12 cellular contexts compared by ENCODE assay signal in genomic region chr1:155125511-155125945, GRCh38. TPM values are rescaled to one million over a fixed set of nuclear protein-coding genes. Genes with fewer than 3 reads are reported as not detected.
DNase-seq lines count a peak whose midpoint lies in the region; ATAC-seq and TF ChIP-seq lines count a peak whose summit lies in the region.
"Had no signal": no experiment of that assay in that cellular context is flagged by ENCODE, and none has a peak within 500 bp of the region (broad histone marks: within the 10 kb centered on the region; RNA-seq: fewer than 3 reads in every experiment).

No MANE protein-coding gene starts in this region.

- no peak for TF ChIP-seq CTCF in breast epithelium (IDR thresholded peaks at IDR 0.05)

- H3K27ac Mint-ChIP-seq in stimulated activated memory B cell treated with anti-CD40 and anti-IgM and Interleukin-4, amounts not matched to agents 10 μg/mL and 1 μg/mL and 100 μg/mL, for 72 hours: no peak overlapping the region
- H3K27ac Mint-ChIP-seq in CD4-positive, alpha-beta memory T cell: no peak overlapping the region

- CTCF ChIA-PET in CD4-positive, alpha-beta memory T cell (lab: Charles Lee; ENCODE audit: partially characterized antibody): interaction anchor here (1.0 kb wide), 1 partner anchor 9 kb away, joined by 3 read pairs; no protein-coding TSS in a partner anchor

- H3K9me3 ChIP-seq in breast epithelium: no peaks in the 10 kb centered on the region
- no peaks in the 10 kb centered on the region for H3K9me3 ChIP-seq in CD4-positive, alpha-beta memory T cell (ENCODE audit: control insufficient read depth in 1 of 2, low read length in 2 of 2)

- peak overlapping the region in 2 of 3 donors; percentile 60 to 96 for H3K4me3 ChIP-seq in breast epithelium
- H3K4me3 ChIP-seq in CD4-positive, alpha-beta memory T cell (ENCODE audit: low read length in 2 of 2): no peak overlapping the region

- no peaks in the 10 kb centered on the region for H3K9me3 Mint-ChIP-seq in stimulated activated memory B cell treated with anti-CD40 and anti-IgM and Interleukin-4, amounts not matched to agents 10 μg/mL and 1 μg/mL and 100 μg/mL, for 72 hours
- H3K9me3 Mint-ChIP-seq in CD4-positive, alpha-beta memory T cell: peaks cover 0 to 2% (median 0%) of the 10 kb centered on the region in 8 donors

- intact Hi-C loops in breast epithelium (cut with DNase I; ENCODE audit: low total_unique reads) (no loop called here), left colon (cut with DNase I, micrococcal nuclease) (no loop called here)
- intact Hi-C loops in CD4-positive, alpha-beta memory T cell (cut with micrococcal nuclease): loop anchor here (5.0 kb wide), 1 partner anchor 33 kb away; no protein-coding TSS in a partner anchor

- H3K27me3 Mint-ChIP-seq in stimulated activated memory B cell treated with anti-CD40 and anti-IgM and Interleukin-4, amounts not matched to agents 10 μg/mL and 1 μg/mL and 100 μg/mL, for 72 hours: peaks cover 76% of the 10 kb centered on the region
- peaks cover 9 to 15% of the 10 kb centered on the region in 2 donors for H3K27me3 Mint-ChIP-seq in CD4-positive, alpha-beta memory T cell

- no peaks in the 10 kb centered on the region for H3K36me3 ChIP-seq in breast epithelium
- no peaks in the 10 kb centered on the region for H3K36me3 ChIP-seq in CD4-positive, alpha-beta memory T cell (ENCODE audit: insufficient read depth, low read length)

- peaks cover 3 to 8% of the 10 kb centered on the region in 2 donors for H3K4me1 ChIP-seq in breast epithelium
- H3K4me1 ChIP-seq in CD4-positive, alpha-beta memory T cell (ENCODE audit: insufficient read depth, low read length): peaks cover 32% of the 10 kb centered on the region

- H3K27me3 ChIP-seq in breast epithelium: no peaks in the 10 kb centered on the region
- H3K27me3 ChIP-seq in CD4-positive, alpha-beta memory T cell (ENCODE audit: insufficient read depth, low read length): peaks cover 12% of the 10 kb centered on the region

- H3K4me3 Mint-ChIP-seq in stimulated activated memory B cell treated with anti-CD40 and anti-IgM and Interleukin-4, amounts not matched to agents 10 μg/mL and 1 μg/mL and 100 μg/mL, for 72 hours: peak overlapping the region; percentile 36
- peak overlapping the region in 4 of 8 donors; percentile 31 to 45 (median 42) for H3K4me3 Mint-ChIP-seq in CD4-positive, alpha-beta memory T cell

- no peaks in the 10 kb centered on the region for H3K36me3 Mint-ChIP-seq in stimulated activated memory B cell treated with anti-CD40 and anti-IgM and Interleukin-4, amounts not matched to agents 10 μg/mL and 1 μg/mL and 100 μg/mL, for 72 hours
- H3K36me3 Mint-ChIP-seq in CD4-positive, alpha-beta memory T cell: no peaks in the 10 kb centered on the region

- ATAC-seq in left colon (no peak), HG03521 (IDR thresholded peaks at IDR 0.05; ENCODE audit: unreplicated experiment) (no peak)
- no peak for ATAC-seq in stimulated activated memory B cell treated with anti-CD40 and anti-IgM and Interleukin-4, amounts not matched to agents 10 μg/mL and 1 μg/mL and 100 μg/mL, for 72 hours

- DNase-seq in M059J (ENCODE audit: low read depth): peak; percentile 24
- DNase-seq in breast epithelium (ENCODE audit: low spot score in 2 of 2): no peak
- peak; percentile 40 to 52 for DNase-seq in left colon
- no peak for DNase-seq in SIG-M5 (lab: John Stamatoyannopoulos, UW)
- no peak for DNase-seq in CD4-positive, alpha-beta memory T cell
- no peak for DNase-seq in NCI-H1105 treated with DMSO at 0.1 percent for 48 hours (lab: John Stamatoyannopoulos, UW)
- DNase-seq: activated CD4-positive, alpha-beta T cell treated with anti-CD3 and anti-CD28 coated beads, Interleukin-2, amount 50 U/mL, for 4 hours; central memory CD4-positive, alpha-beta T cell; OCI-M1; stimulated activated CD4-positive, alpha-beta T cell treated with anti-CD3 and anti-CD28 coated beads, Interleukin-4, amount 100 ng/mL, for 4 hours had no signal

- H3K4me1 Mint-ChIP-seq in stimulated activated memory B cell treated with anti-CD40 and anti-IgM and Interleukin-4, amounts not matched to agents 10 μg/mL and 1 μg/mL and 100 μg/mL, for 72 hours: peaks cover 25% of the 10 kb centered on the region
- H3K4me1 Mint-ChIP-seq in CD4-positive, alpha-beta memory T cell: peaks cover 18 to 33% (median 25%) of the 10 kb centered on the region in 4 donors

- POLR2A ChIA-PET in CD4-positive, alpha-beta memory T cell (lab: Charles Lee; ENCODE audit: partially characterized antibody): interaction anchor here (1.2 kb wide), 1 partner anchor 9 kb away, joined by 3 read pairs; no protein-coding TSS in a partner anchor

- no peak for TF ChIP-seq POLR2A in breast epithelium (IDR thresholded peaks at IDR 0.05)

- peak overlapping the region; percentile 95 to 97 for H3K27ac ChIP-seq in breast epithelium
- no peak overlapping the region for H3K27ac ChIP-seq in CD4-positive, alpha-beta memory T cell (ENCODE audit: low read depth, low read length)

RNA-seq across cellular contexts. Expression of gene EFNA1, which starts 2.1 kb away (rescaled TPM):
- total RNA-seq in M059J (2014; rRNA removed; shearing (Covaris generic)): 15.1 and 17.9 TPM in 2 replicates
- 100 to 1,000 TPM in 2 of 3 donors, 10 to 100 TPM in 1; 18.7 to 163 (median 120) TPM for total RNA-seq in breast epithelium
- 100 to 1,000 TPM in 1 of 2 donors, 10 to 100 TPM in 1; 63.0 to 176 TPM for total RNA-seq in left colon
- 1 to 10 TPM; 1.2 to 1.9 TPM for total RNA-seq in CD4-positive, alpha-beta memory T cell
- polyA plus RNA-seq in CD4-positive, alpha-beta memory T cell: 1 to 10 TPM in 1 of 2 donors, under 1 TPM in 1; 0.84 to 2.0 TPM

RNA-seq across cellular contexts. Expression of gene SLC50A1, which starts 10.1 kb away (rescaled TPM):
- total RNA-seq in M059J (2014; rRNA removed; shearing (Covaris generic)): 55.7 and 62.9 TPM in 2 replicates
- 10 to 100 TPM; 25.0 to 32.4 (median 28.5) TPM for total RNA-seq in breast epithelium
- total RNA-seq in left colon: 100 to 1,000 TPM in 1 of 2 donors, 10 to 100 TPM in 1; 70.6 to 107 TPM
- total RNA-seq in CD4-positive, alpha-beta memory T cell: 10 to 100 TPM; 20.1 to 22.8 TPM
- polyA plus RNA-seq in CD4-positive, alpha-beta memory T cell: 10 to 100 TPM; 50.3 to 91.7 TPM

RNA-seq across cellular contexts. Expression of gene DPM3, which starts 14.8 kb away (rescaled TPM):
- total RNA-seq in M059J (2014; rRNA removed; shearing (Covaris generic)): 88.4 and 175 TPM in 2 replicates
- total RNA-seq in breast epithelium: 10 to 100 TPM; 53.7 to 69.4 (median 68.2) TPM
- 100 to 1,000 TPM in 1 of 2 donors, 10 to 100 TPM in 1; 93.9 to 131 TPM for total RNA-seq in left colon
- total RNA-seq in CD4-positive, alpha-beta memory T cell: 10 to 100 TPM; 51.6 to 53.6 TPM
- 100 to 1,000 TPM; 101 to 119 TPM for polyA plus RNA-seq in CD4-positive, alpha-beta memory T cell

RNA-seq across cellular contexts. Expression of gene EFNA3, which starts 46.9 kb away (rescaled TPM):
- 0.59 and 2.9 TPM in 2 replicates for total RNA-seq in M059J (2014; rRNA removed; shearing (Covaris generic))
- 1 to 10 TPM; 1.6 to 7.2 (median 6.6) TPM for total RNA-seq in breast epithelium
- 10 to 100 TPM in 1 of 2 donors, 1 to 10 TPM in 1; 7.7 to 23.1 TPM for total RNA-seq in left colon
- 1 to 10 TPM; 2.0 to 4.3 TPM for total RNA-seq in CD4-positive, alpha-beta memory T cell
- polyA plus RNA-seq in CD4-positive, alpha-beta memory T cell: 1 to 10 TPM in 1 of 2 donors, under 1 TPM in 1; 0.34 to 1.5 TPM

RNA-seq across cellular contexts. Expression of gene KRTCAP2, which starts 47.6 kb away (rescaled TPM):
- 209 and 323 TPM in 2 replicates for total RNA-seq in M059J (2014; rRNA removed; shearing (Covaris generic))
- total RNA-seq in breast epithelium: 100 to 1,000 TPM; 104 to 147 (median 131) TPM
- total RNA-seq in left colon: 100 to 1,000 TPM; 143 to 164 TPM
- 100 to 1,000 TPM; 173 to 180 TPM for total RNA-seq in CD4-positive, alpha-beta memory T cell
- polyA plus RNA-seq in CD4-positive, alpha-beta memory T cell: 100 to 1,000 TPM; 469 to 488 TPM

Comparison
In these comparisons a context has a peak if more than half of its experiments do, and no peak if none do; other contexts are left out.
1. DNase-seq: peak in M059J (single experiment) and left colon (2 of 2); none in breast epithelium (0 of 2), SIG-M5 (single experiment), CD4-positive, alpha-beta memory T cell (0 of 5) and NCI-H1105 treated with DMSO at 0.1 percent for 48 hours (single experiment).
2. H3K4me3 ChIP-seq: peak in breast epithelium (2 of 3); none in CD4-positive, alpha-beta memory T cell (0 of 2).